ENCODE assay signal across 13 cellular contexts in the genomic region with DNA sequence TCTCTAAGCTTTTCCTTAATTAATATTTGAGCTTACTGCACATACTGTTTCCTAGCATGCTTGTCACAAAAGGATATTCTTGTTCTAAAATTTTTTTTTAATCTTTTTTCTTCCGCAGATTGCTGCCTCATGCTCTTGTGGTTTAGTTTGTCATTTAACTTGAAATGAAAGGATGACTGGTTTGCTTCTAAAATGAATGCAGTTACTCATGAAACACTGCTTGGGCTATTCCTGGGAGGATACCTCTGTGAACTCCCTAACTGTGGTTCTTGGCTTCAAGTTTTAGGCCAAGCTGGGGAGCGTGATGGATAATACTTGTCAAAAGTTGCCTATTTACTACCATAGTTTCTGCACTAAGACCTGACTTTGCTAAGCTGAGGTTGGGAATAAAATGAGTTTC.
DNase-seq lines count a peak whose midpoint lies in the region; ATAC-seq lines count a peak whose summit lies in the region.
"Had no signal": no experiment of that assay in that cellular context is flagged by ENCODE, and none has a peak within 500 bp of the region (broad histone marks: within the 10 kb centered on the region; RNA-seq: fewer than 3 reads in every experiment).

No MANE protein-coding gene starts in this region.

- H3K4me1 Mint-ChIP-seq in activated T-cell treated with anti-CD3 and anti-CD28 coated beads, Interleukin-2, amount 50 U/mL, for 72 hours (ENCODE audit: low read depth) = peaks cover 8% of the 10 kb centered on the region
- H3K4me1 Mint-ChIP-seq in stimulated activated effector memory CD8-positive, alpha-beta T cell treated with anti-CD3 and anti-CD28 coated beads, Interleukin-12 subunit alpha, Interleukin-12 subunit beta, amount 100 ng/mL, for 72 hours = no peaks in the 10 kb centered on the region
- H3K4me1 Mint-ChIP-seq: memory B cell had no signal

- no peak for DNase-seq in activated T-cell treated with anti-CD3 and anti-CD28 coated beads, Interleukin-2, amount 50 U/mL, for 72 hours
- DNase-seq in activated T-cell treated with anti-CD3 and anti-CD28 coated beads, Interleukin-2, amount 50 U/mL, for 1 hour = no peak
- DNase-seq in HT1080 (ENCODE audit: low read depth) (peak; percentile 83), fibroblast of peridontal ligament (ENCODE audit: extremely low read depth) (peak; percentile 92), NCI-H1048 (lab: John Stamatoyannopoulos, UW) (no peak)
- no peak for DNase-seq in stimulated activated effector memory CD8-positive, alpha-beta T cell treated with anti-CD3 and anti-CD28 coated beads, Interleukin-12 subunit alpha, Interleukin-12 subunit beta, amount 100 ng/mL, for 72 hours (ENCODE audit: low spot score in 2 of 2)
- DNase-seq: MG63, NCI-H526, retina had no signal

- no peaks in the 10 kb centered on the region for H3K9me3 Mint-ChIP-seq in activated T-cell treated with anti-CD3 and anti-CD28 coated beads, Interleukin-2, amount 50 U/mL, for 72 hours
- no peaks in the 10 kb centered on the region for H3K9me3 Mint-ChIP-seq in stimulated activated effector memory CD8-positive, alpha-beta T cell treated with anti-CD3 and anti-CD28 coated beads, Interleukin-12 subunit alpha, Interleukin-12 subunit beta, amount 100 ng/mL, for 72 hours
- H3K9me3 Mint-ChIP-seq: memory B cell; T-helper 1 cell treated with Interleukin-12 subunit alpha and Interleukin-12 subunit beta and Interleukin-4 antibody, amounts not matched to agents 30 μg/mL and 1 μg/mL, for 36 hours had no signal

- peaks cover 0 to 5% of the 10 kb centered on the region in 2 donors for H3K36me3 Mint-ChIP-seq in activated T-cell treated with anti-CD3 and anti-CD28 coated beads, Interleukin-2, amount 50 U/mL, for 72 hours (ENCODE audit: insufficient read depth in 2 of 2)
- H3K36me3 Mint-ChIP-seq in stimulated activated effector memory CD8-positive, alpha-beta T cell treated with anti-CD3 and anti-CD28 coated beads, Interleukin-12 subunit alpha, Interleukin-12 subunit beta, amount 100 ng/mL, for 72 hours = no peaks in the 10 kb centered on the region

- no peaks in the 10 kb centered on the region for H3K27me3 Mint-ChIP-seq in activated T-cell treated with anti-CD3 and anti-CD28 coated beads, Interleukin-2, amount 50 U/mL, for 72 hours (ENCODE audit: low read depth)
- H3K27me3 Mint-ChIP-seq: memory B cell had no signal

- ATAC-seq in activated T-cell treated with anti-CD3 and anti-CD28 coated beads, Interleukin-2, amount 50 U/mL, for 72 hours (replicated peaks in 1 of 2) = peak in 1 of 2 donors; percentile 39
- peak; percentile 58 for ATAC-seq in stimulated activated effector memory CD8-positive, alpha-beta T cell treated with anti-CD3 and anti-CD28 coated beads, Interleukin-12 subunit alpha, Interleukin-12 subunit beta, amount 100 ng/mL, for 72 hours
- no peak for ATAC-seq in GM21717 (IDR thresholded peaks at IDR 0.05; ENCODE audit: unreplicated experiment)
- no peak for ATAC-seq in HG03175 (IDR thresholded peaks at IDR 0.05; ENCODE audit: unreplicated experiment)

- no peak overlapping the region for H3K4me3 Mint-ChIP-seq in activated T-cell treated with anti-CD3 and anti-CD28 coated beads, Interleukin-2, amount 50 U/mL, for 72 hours
- no peak overlapping the region for H3K4me3 Mint-ChIP-seq in stimulated activated effector memory CD8-positive, alpha-beta T cell treated with anti-CD3 and anti-CD28 coated beads, Interleukin-12 subunit alpha, Interleukin-12 subunit beta, amount 100 ng/mL, for 72 hours
- H3K4me3 Mint-ChIP-seq: memory B cell; T-helper 1 cell treated with Interleukin-12 subunit alpha and Interleukin-12 subunit beta and Interleukin-4 antibody, amounts not matched to agents 30 μg/mL and 1 μg/mL, for 36 hours had no signal

- H3K27ac Mint-ChIP-seq in activated T-cell treated with anti-CD3 and anti-CD28 coated beads, Interleukin-2, amount 50 U/mL, for 72 hours = peak overlapping the region; percentile 64
- no peak overlapping the region for H3K27ac Mint-ChIP-seq in stimulated activated effector memory CD8-positive, alpha-beta T cell treated with anti-CD3 and anti-CD28 coated beads, Interleukin-12 subunit alpha, Interleukin-12 subunit beta, amount 100 ng/mL, for 72 hours
- H3K27ac Mint-ChIP-seq: memory B cell; T-helper 1 cell treated with Interleukin-12 subunit alpha and Interleukin-12 subunit beta and Interleukin-4 antibody, amounts not matched to agents 30 μg/mL and 1 μg/mL, for 36 hours had no signal

Comparison
In these comparisons a context has a peak if more than half of its experiments do, and no peak if none do; other contexts are left out.
1. DNase-seq: peak in HT1080 (single experiment) and fibroblast of peridontal ligament (single experiment); none in activated T-cell treated with anti-CD3 and anti-CD28 coated beads, Interleukin-2, amount 50 U/mL, for 72 hours (0 of 2), activated T-cell treated with anti-CD3 and anti-CD28 coated beads, Interleukin-2, amount 50 U/mL, for 1 hour (single experiment), stimulated activated effector memory CD8-positive, alpha-beta T cell treated with anti-CD3 and anti-CD28 coated beads, Interleukin-12 subunit alpha, Interleukin-12 subunit beta, amount 100 ng/mL, for 72 hours (0 of 2) and NCI-H1048 (single experiment).